ENCODE assay signal across 19 cellular contexts in genomic region chr6:160132297-160132637, GRCh38. TPM values are rescaled to one million over a fixed set of nuclear protein-coding genes. Genes with fewer than 3 reads are reported as not detected.
"Had no signal": no experiment of that assay in that cellular context is flagged by ENCODE, and none has a peak within 500 bp of the region (broad histone marks: within the 10 kb centered on the region; RNA-seq: fewer than 3 reads in every experiment).

No MANE protein-coding gene starts in this region.

- H3K27me3 ChIP-seq: adrenal gland, body of pancreas, pancreas, tibial nerve, vagina had no signal

- DNase-seq: activated CD4-positive, alpha-beta T cell treated with anti-CD3 and anti-CD28 coated beads, Interleukin-2, amount 50 U/mL, for 4 hours; activated CD8-positive, alpha-beta memory T cell treated with anti-CD3 and anti-CD28 coated beads, Interleukin-2, amount 10 ng/mL, durations not matched to agents 7 days and 5 days; activated naive CD4-positive, alpha-beta T cell treated with anti-CD3 and anti-CD28 coated beads for 36 hours; activated T-cell treated with anti-CD3 and anti-CD28 coated beads, Interleukin-2, amount 50 U/mL, for 4 hours; body of pancreas; cerebellar nuclear complex; hypothalamus; left colon; nephron progenitor cell; pancreas; retina; stimulated activated CD4-positive, alpha-beta T cell treated with anti-CD3 and anti-CD28 coated beads, Interleukin-4, amount 100 ng/mL, for 4 hours; T-helper 2 cell had no signal

- H3K27ac Mint-ChIP-seq: activated CD8-positive, alpha-beta memory T cell treated with anti-CD3 and anti-CD28 coated beads, Interleukin-2, amount 10 ng/mL, durations not matched to agents 7 days and 5 days; activated naive CD4-positive, alpha-beta T cell treated with anti-CD3 and anti-CD28 coated beads for 36 hours; nephron progenitor cell had no signal

- H3K4me1 Mint-ChIP-seq: activated CD8-positive, alpha-beta memory T cell treated with anti-CD3 and anti-CD28 coated beads, Interleukin-2, amount 10 ng/mL, durations not matched to agents 7 days and 5 days had no signal

- H3K9me3 Mint-ChIP-seq: activated naive CD4-positive, alpha-beta T cell treated with anti-CD3 and anti-CD28 coated beads for 36 hours; activated T-cell treated with anti-CD3 and anti-CD28 coated beads, Interleukin-2, amount 50 U/mL, for 4 hours; nephron progenitor cell had no signal

- H3K4me1 ChIP-seq: adrenal gland, vagina had no signal

- H3K27me3 Mint-ChIP-seq: activated CD8-positive, alpha-beta memory T cell treated with anti-CD3 and anti-CD28 coated beads, Interleukin-2, amount 10 ng/mL, durations not matched to agents 7 days and 5 days had no signal

- H3K36me3 Mint-ChIP-seq: activated CD8-positive, alpha-beta memory T cell treated with anti-CD3 and anti-CD28 coated beads, Interleukin-2, amount 10 ng/mL, durations not matched to agents 7 days and 5 days had no signal

- H3K4me3 Mint-ChIP-seq: activated CD8-positive, alpha-beta memory T cell treated with anti-CD3 and anti-CD28 coated beads, Interleukin-2, amount 10 ng/mL, durations not matched to agents 7 days and 5 days; activated naive CD4-positive, alpha-beta T cell treated with anti-CD3 and anti-CD28 coated beads for 36 hours; activated T-cell treated with anti-CD3 and anti-CD28 coated beads, Interleukin-2, amount 50 U/mL, for 4 hours; nephron progenitor cell had no signal

- H3K27ac ChIP-seq: body of pancreas, pancreas, tibial nerve, vagina had no signal

- H3K9me3 ChIP-seq: adrenal gland, body of pancreas, pancreas, tibial nerve, vagina had no signal

- ATAC-seq: activated CD4-positive, CD25-positive, alpha-beta regulatory T cell treated with anti-CD3 and anti-CD28 coated beads, Interleukin-2, amount 50 U/mL, for 24 hours; activated CD8-positive, alpha-beta memory T cell treated with anti-CD3 and anti-CD28 coated beads, Interleukin-2, amount 10 ng/mL, durations not matched to agents 7 days and 5 days; activated T-cell treated with anti-CD3 and anti-CD28 coated beads, Interleukin-2, amount 50 U/mL, for 4 hours; body of pancreas; esophagus mucosa; left colon; pancreas had no signal

- H3K4me3 ChIP-seq: adrenal gland, body of pancreas, pancreas, tibial nerve, vagina had no signal

- H3K36me3 ChIP-seq: adrenal gland, pancreas, vagina had no signal

RNA-seq across cellular contexts. Expression of gene SLC22A1, which starts 10.7 kb away (rescaled TPM):
- total RNA-seq: activated naive CD4-positive, alpha-beta T cell treated with anti-CD3 and anti-CD28 coated beads for 36 hours; dermis microvascular lymphatic vessel endothelial cell had no signal
